Comparison of ENCODE assay signal across 8 cellular contexts in the genomic region with DNA sequence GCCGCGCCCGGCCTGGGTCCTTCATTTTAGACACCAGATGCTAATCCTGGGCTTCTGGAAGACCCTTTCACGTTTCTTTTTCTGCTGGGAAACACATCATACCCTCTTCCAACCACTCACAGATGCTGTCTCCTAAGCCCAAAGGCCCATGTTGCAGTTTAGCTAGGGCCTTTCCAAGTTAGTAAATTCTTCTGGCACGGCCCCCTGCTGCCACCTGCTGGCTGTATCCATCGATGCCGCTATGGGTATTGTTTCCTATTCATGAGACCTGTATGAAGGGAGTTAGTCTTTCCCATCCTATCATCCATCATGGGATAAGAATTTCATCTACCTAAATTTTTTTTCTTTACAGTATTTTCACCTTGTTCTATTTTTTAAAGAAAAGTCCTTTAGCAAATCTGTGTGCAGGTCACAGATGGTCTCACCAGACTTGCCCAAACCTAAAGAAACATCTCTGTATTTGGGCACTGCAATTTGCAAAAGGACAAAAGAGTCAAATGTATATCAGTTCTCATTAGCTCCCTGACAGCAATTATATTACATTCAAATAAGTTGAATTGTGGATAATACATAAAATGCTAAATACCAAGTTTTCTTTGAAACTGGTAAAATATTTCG. TPM values are rescaled to one million over a fixed set of nuclear protein-coding genes. Genes with fewer than 3 reads are reported as not detected.
DNase-seq lines count a peak whose midpoint lies in the region; ATAC-seq and TF ChIP-seq lines count a peak whose summit lies in the region.

No MANE protein-coding gene starts in this region.

- no peaks in the 10 kb centered on the region for H3K36me3 ChIP-seq in OCI-LY7 (ENCODE audit: insufficient read depth, low read length)

- no TSS peak for BruUV-seq in OCI-LY7 (replicated peaks; lab: Mats Ljungman, UMichigan)

- TF ChIP-seq CTCF in OCI-LY7 (conservative IDR thresholded peaks at IDR 0.05; ENCODE audit: low read length) = peak; percentile 82
- peak; percentile 68 for TF ChIP-seq CTCF in nephron progenitor cell (IDR thresholded peaks at IDR 0.05)

- no peak overlapping the region for H3K27ac ChIP-seq in OCI-LY7 (ENCODE audit: low read depth, low read length, poor library complexity, severe bottlenecking)

- H3K27ac Mint-ChIP-seq in nephron progenitor cell = no peak overlapping the region
- H3K27ac Mint-ChIP-seq in stimulated activated naive CD8-positive, alpha-beta T cell treated with anti-CD3 and anti-CD28 coated beads, Interleukin-15, amount 100 ng/mL, for 72 hours = no peak overlapping the region

- no peak overlapping the region for H3K4me2 ChIP-seq in OCI-LY7 (ENCODE audit: low read length)

- no peaks in the 10 kb centered on the region for H3K27me3 Mint-ChIP-seq in nephron progenitor cell (ENCODE audit: low read depth, poor library complexity)
- peaks cover 6% of the 10 kb centered on the region for H3K27me3 Mint-ChIP-seq in stimulated activated naive CD8-positive, alpha-beta T cell treated with anti-CD3 and anti-CD28 coated beads, Interleukin-15, amount 100 ng/mL, for 72 hours

- peaks cover 37% of the 10 kb centered on the region for H3K9me3 Mint-ChIP-seq in nephron progenitor cell
- no peaks in the 10 kb centered on the region for H3K9me3 Mint-ChIP-seq in stimulated activated naive CD8-positive, alpha-beta T cell treated with anti-CD3 and anti-CD28 coated beads, Interleukin-15, amount 100 ng/mL, for 72 hours

- peak; percentile 61 for DNase-seq in EL
- peak; percentile 23 for DNase-seq in HS-27A (ENCODE audit: low read depth)
- peak; percentile 70 for DNase-seq in OCI-LY7 (ENCODE audit: low spot score)
- DNase-seq in activated T-cell treated with anti-CD3 and anti-CD28 coated beads for 24 hours (ENCODE audit: low read depth) = peak; percentile 54
- DNase-seq in nephron progenitor cell = peak; percentile 70
- DNase-seq in stimulated activated naive CD8-positive, alpha-beta T cell treated with anti-CD3 and anti-CD28 coated beads, Interleukin-15, amount 100 ng/mL, for 72 hours = peak; percentile 58 to 61

- no peak overlapping the region for H3K4me3 ChIP-seq in OCI-LY7 (ENCODE audit: low read depth, low read length, poor library complexity, severe bottlenecking)

- ATAC-seq in esophagus mucosa (peak; percentile 65), HG03108 (IDR thresholded peaks at IDR 0.05; ENCODE audit: unreplicated experiment) (no peak)
- ATAC-seq in stimulated activated naive CD8-positive, alpha-beta T cell treated with anti-CD3 and anti-CD28 coated beads, Interleukin-15, amount 100 ng/mL, for 72 hours = peak; percentile 74

- H4K20me1 ChIP-seq in OCI-LY7 (ENCODE audit: insufficient read depth, low read length) = no peaks in the 10 kb centered on the region

- H3K4me3 Mint-ChIP-seq in nephron progenitor cell = no peak overlapping the region
- H3K4me3 Mint-ChIP-seq in stimulated activated naive CD8-positive, alpha-beta T cell treated with anti-CD3 and anti-CD28 coated beads, Interleukin-15, amount 100 ng/mL, for 72 hours = no peak overlapping the region

- no peaks in the 10 kb centered on the region for H3K79me2 ChIP-seq in OCI-LY7 (ENCODE audit: insufficient read depth, low read depth, low read length)

- intact Hi-C loops in OCI-LY7 (cut with micrococcal nuclease; ENCODE audit: unreplicated experiment) = loop anchor here (1.0 to 10.0 kb wide), 4 partner anchors 37 to 415 kb away; a partner anchor contains a TSS

- no peaks in the 10 kb centered on the region for H3K4me1 Mint-ChIP-seq in nephron progenitor cell
- H3K4me1 Mint-ChIP-seq in stimulated activated naive CD8-positive, alpha-beta T cell treated with anti-CD3 and anti-CD28 coated beads, Interleukin-15, amount 100 ng/mL, for 72 hours = peaks cover 17% of the 10 kb centered on the region

- peaks cover 13% of the 10 kb centered on the region for H3K4me1 ChIP-seq in OCI-LY7 (ENCODE audit: insufficient read depth, low read length, poor library complexity, severe bottlenecking)

- CTCF ChIA-PET in OCI-LY7 (lab: Charles Lee; ENCODE audit: unreplicated experiment) = no interaction called here

- no peak overlapping the region for H2AFZ ChIP-seq in OCI-LY7 (ENCODE audit: low read length)

- POLR2A ChIA-PET in OCI-LY7 (lab: Charles Lee) = interaction anchor here (0.6 to 1.3 kb wide), 3 partner anchors 37 to 510 kb away, joined by 3 to 4 read pairs (median 3); no protein-coding TSS in a partner anchor

- no peaks in the 10 kb centered on the region for H3K9me3 ChIP-seq in OCI-LY7 (ENCODE audit: low read length)

- no peaks in the 10 kb centered on the region for H3K9me2 ChIP-seq in OCI-LY7 (ENCODE audit: insufficient read depth, low read length)

- no peaks in the 10 kb centered on the region for H3K36me3 Mint-ChIP-seq in nephron progenitor cell (ENCODE audit: low read depth)

RNA-seq across cellular contexts. Expression of a gene that starts 37.8 kb away (rescaled TPM):
- 34.2 and 40.5 TPM in 2 replicates for total RNA-seq in OCI-LY7 (2014; rRNA removed; shearing (Covaris generic))
- 58.5 and 59.6 TPM in 2 replicates for total RNA-seq in OCI-LY7 (2022)
- total RNA-seq in esophagus mucosa = 6.3 TPM

RNA-seq across cellular contexts. Expression of a gene that starts 40.2 kb away (rescaled TPM):
- total RNA-seq in OCI-LY7 (2014; rRNA removed; shearing (Covaris generic)) = 12.0 and 12.7 TPM in 2 replicates
- total RNA-seq in OCI-LY7 (2022) = 14.4 and 15.4 TPM in 2 replicates
- 8.4 TPM for total RNA-seq in esophagus mucosa
